Comparison of ENCODE assay signal across 8 cellular contexts in genomic region chr11:105377870-105378269, GRCh38.
"Had no signal": no experiment of that assay in that cellular context is flagged by ENCODE, and none has a peak within 500 bp of the region (broad histone marks: within the 10 kb centered on the region; RNA-seq: fewer than 3 reads in every experiment).

No MANE protein-coding gene starts in this region.

- H3K4me1 Mint-ChIP-seq: IgD-negative memory B cell had no signal

- H3K27ac ChIP-seq: HL-60, KMS-11 had no signal

- H3K4me3 ChIP-seq: K562 had no signal

- H3K9ac ChIP-seq: KMS-11 had no signal

- H3K4me3 Mint-ChIP-seq: IgD-negative memory B cell had no signal

- DNase-seq: IMR-90, KBM-7, KG1 had no signal

- ATAC-seq: HepG2, K562 had no signal

- H3K4me2 ChIP-seq: KMS-11 had no signal

- H3K27me3 Mint-ChIP-seq: IgD-negative memory B cell had no signal
